Comparison of ENCODE assay signal across 39 cellular contexts in the genomic region with DNA sequence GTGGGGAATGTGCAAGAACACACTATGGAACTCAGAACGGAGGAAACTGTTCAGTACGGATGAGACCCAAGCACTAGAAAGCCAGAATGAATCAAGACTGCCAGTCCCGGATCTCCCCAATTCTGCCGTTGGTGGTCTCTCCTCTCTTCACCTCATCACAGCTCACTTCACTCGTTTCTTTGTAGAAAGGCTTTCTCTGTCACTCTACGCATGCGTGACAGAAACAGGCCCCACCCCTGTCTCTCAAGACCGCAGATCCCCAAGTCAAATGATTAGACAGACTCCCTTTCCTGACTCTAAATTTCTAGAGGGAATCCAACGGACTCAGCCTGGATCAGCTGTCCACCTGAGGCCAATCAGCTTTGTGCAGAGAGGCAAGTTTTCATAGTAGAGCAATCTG.
"Had no signal": no experiment of that assay in that cellular context is flagged by ENCODE, and none has a peak within 500 bp of the region (broad histone marks: within the 10 kb centered on the region; RNA-seq: fewer than 3 reads in every experiment).

No MANE protein-coding gene starts in this region.

- H3K27ac ChIP-seq: adrenal gland, ascending aorta, body of pancreas, brain microvascular endothelial cell, breast epithelium, cardiac muscle cell had no signal

- FAIRE-seq: astrocyte, bronchial epithelial cell had no signal

- H3K27me3 Mint-ChIP-seq: activated naive CD4-positive, alpha-beta T cell treated with anti-CD3 and anti-CD28 coated beads, Interleukin-2, amount 10 ng/mL, durations not matched to agents 7 days and 5 days; activated naive CD4-positive, alpha-beta T cell treated with anti-CD3 and anti-CD28 coated beads, Interleukin-2, amount 50 U/mL, for 24 hours; activated naive CD8-positive, alpha-beta T cell; activated naive CD8-positive, alpha-beta T cell treated with anti-CD3 and anti-CD28 coated beads for 36 hours; activated naive CD8-positive, alpha-beta T cell treated with anti-CD3 and anti-CD28 coated beads, Interleukin-2, amount 10 ng/mL, durations not matched to agents 7 days and 5 days; activated naive CD8-positive, alpha-beta T cell treated with anti-CD3 and anti-CD28 coated beads, Interleukin-2, amount 50 U/mL, for 24 hours; activated T-cell treated with anti-CD3 and anti-CD28 coated beads, Interleukin-2, amount 50 U/mL, for 24 hours; brain; central memory CD8-positive, alpha-beta T cell had no signal

- H3K4me1 ChIP-seq: adrenal gland, ascending aorta, breast epithelium had no signal

- H3K4me1 Mint-ChIP-seq: activated naive CD4-positive, alpha-beta T cell treated with anti-CD3 and anti-CD28 coated beads, Interleukin-2, amount 10 ng/mL, durations not matched to agents 7 days and 5 days; activated naive CD4-positive, alpha-beta T cell treated with anti-CD3 and anti-CD28 coated beads, Interleukin-2, amount 50 U/mL, for 24 hours; activated naive CD8-positive, alpha-beta T cell treated with anti-CD3 and anti-CD28 coated beads for 36 hours; activated naive CD8-positive, alpha-beta T cell treated with anti-CD3 and anti-CD28 coated beads, Interleukin-2, amount 10 ng/mL, durations not matched to agents 7 days and 5 days; activated naive CD8-positive, alpha-beta T cell treated with anti-CD3 and anti-CD28 coated beads, Interleukin-2, amount 50 U/mL, for 24 hours; central memory CD8-positive, alpha-beta T cell had no signal

- DNase-seq: activated effector memory CD4-positive, alpha-beta T cell treated with anti-CD3 and anti-CD28 coated beads, Interleukin-2, amount 50 U/mL, for 16 hours; activated effector memory CD4-positive, alpha-beta T cell treated with Interleukin-2 at 50 U/mL for 16 hours; activated gamma-delta T cell; activated gamma-delta T cell treated with Interleukin-2 at 50 U/mL for 16 hours; activated naive CD4-positive, alpha-beta T cell; activated naive CD4-positive, alpha-beta T cell treated with anti-CD3 and anti-CD28 coated beads for 36 hours; activated naive CD4-positive, alpha-beta T cell treated with anti-CD3 and anti-CD28 coated beads, Interleukin-2, amount 10 ng/mL, durations not matched to agents 7 days and 5 days; activated naive CD4-positive, alpha-beta T cell treated with anti-CD3 and anti-CD28 coated beads, Interleukin-2, amount 50 U/mL, for 16 hours; activated naive CD4-positive, alpha-beta T cell treated with Interleukin-2 at 50 U/mL for 16 hours; activated naive CD8-positive, alpha-beta T cell treated with anti-CD3 and anti-CD28 coated beads for 36 hours; activated naive CD8-positive, alpha-beta T cell treated with anti-CD3 and anti-CD28 coated beads, Interleukin-2, amount 10 ng/mL, durations not matched to agents 7 days and 5 days; activated naive CD8-positive, alpha-beta T cell treated with anti-CD3 and anti-CD28 coated beads, Interleukin-2, amount 50 U/mL, for 24 hours; activated T-cell treated with anti-CD3 and anti-CD28 coated beads, Interleukin-2, amount 50 U/mL, for 1 hour; activated T-cell treated with anti-CD3 and anti-CD28 coated beads, Interleukin-2, amount 50 U/mL, for 24 hours; activated T-cell treated with anti-CD3 and anti-CD28 coated beads, Interleukin-2, amount 50 U/mL, for 4 hours; activated T-cell treated with anti-CD3 and anti-CD28 coated beads, Interleukin-2, amount 50 U/mL, for 48 hours; activated T-cell treated with anti-CD3 and anti-CD28 coated beads, Interleukin-2, amount 50 U/mL, for 72 hours; adrenal gland; amniotic stem cell; amygdala; anterior cingulate cortex; aorta; body of pancreas; brain microvascular endothelial cell; caudate nucleus; central memory CD4-positive, alpha-beta T cell; cerebellar nuclear complex had no signal

- H3K4me3 ChIP-seq: adrenal gland, ascending aorta, body of pancreas, breast epithelium, cardiac muscle cell had no signal

- H3K27me3 ChIP-seq: adrenal gland, ascending aorta, body of pancreas, brain microvascular endothelial cell, breast epithelium, cardiac muscle cell had no signal

- H3K27ac Mint-ChIP-seq: activated naive CD4-positive, alpha-beta T cell treated with anti-CD3 and anti-CD28 coated beads for 36 hours; activated naive CD4-positive, alpha-beta T cell treated with anti-CD3 and anti-CD28 coated beads, Interleukin-2, amount 10 ng/mL, durations not matched to agents 7 days and 5 days; activated naive CD4-positive, alpha-beta T cell treated with anti-CD3 and anti-CD28 coated beads, Interleukin-2, amount 50 U/mL, for 24 hours; activated naive CD4-positive, alpha-beta T cell treated with anti-CD3 and anti-CD28 coated beads, Interleukin-2, amount 50 U/mL, for 72 hours; activated naive CD8-positive, alpha-beta T cell; activated naive CD8-positive, alpha-beta T cell treated with anti-CD3 and anti-CD28 coated beads for 36 hours; activated naive CD8-positive, alpha-beta T cell treated with anti-CD3 and anti-CD28 coated beads, Interleukin-2, amount 10 ng/mL, durations not matched to agents 7 days and 5 days; activated naive CD8-positive, alpha-beta T cell treated with anti-CD3 and anti-CD28 coated beads, Interleukin-2, amount 50 U/mL, for 24 hours; activated T-cell treated with anti-CD3 and anti-CD28 coated beads, Interleukin-2, amount 50 U/mL, for 24 hours; activated T-cell treated with anti-CD3 and anti-CD28 coated beads, Interleukin-2, amount 50 U/mL, for 72 hours; activated T-helper 1 cell treated with anti-CD3 and anti-CD28 coated beads, Interleukin-12 subunit alpha, Interleukin-12 subunit beta, Interleukin-2, Interleukin-4 antibody, amounts not matched to agents 30 ng/mL and 10 ng/mL and 1 ng/mL, durations not matched to agents 14 hours and 24 hours and 36 hours; activated T-helper 2 cell treated with anti-CD3 and anti-CD28 coated beads, Interferon-gamma antibody, Interleukin-2, Interleukin-4, amounts not matched to agents 10 μg/mL and 5 μg/mL and 100 μg/mL, durations not matched to agents 14 hours and 24 hours and 36 hours had no signal

- H3K4me3 Mint-ChIP-seq: activated naive CD4-positive, alpha-beta T cell treated with anti-CD3 and anti-CD28 coated beads for 36 hours; activated naive CD4-positive, alpha-beta T cell treated with anti-CD3 and anti-CD28 coated beads, Interleukin-2, amount 10 ng/mL, durations not matched to agents 7 days and 5 days; activated naive CD4-positive, alpha-beta T cell treated with anti-CD3 and anti-CD28 coated beads, Interleukin-2, amount 50 U/mL, for 24 hours; activated naive CD8-positive, alpha-beta T cell; activated naive CD8-positive, alpha-beta T cell treated with anti-CD3 and anti-CD28 coated beads for 36 hours; activated naive CD8-positive, alpha-beta T cell treated with anti-CD3 and anti-CD28 coated beads, Interleukin-2, amount 10 ng/mL, durations not matched to agents 7 days and 5 days; activated naive CD8-positive, alpha-beta T cell treated with anti-CD3 and anti-CD28 coated beads, Interleukin-2, amount 50 U/mL, for 24 hours; activated T-cell treated with anti-CD3 and anti-CD28 coated beads, Interleukin-2, amount 50 U/mL, for 24 hours; activated T-cell treated with anti-CD3 and anti-CD28 coated beads, Interleukin-2, amount 50 U/mL, for 4 hours; activated T-cell treated with anti-CD3 and anti-CD28 coated beads, Interleukin-2, amount 50 U/mL, for 72 hours; activated T-helper 1 cell treated with anti-CD3 and anti-CD28 coated beads, Interleukin-12 subunit alpha, Interleukin-12 subunit beta, Interleukin-2, Interleukin-4 antibody, amounts not matched to agents 30 ng/mL and 10 ng/mL and 1 ng/mL, durations not matched to agents 14 hours and 24 hours and 36 hours; brain; central memory CD8-positive, alpha-beta T cell had no signal

- ATAC-seq: activated naive CD4-positive, alpha-beta T cell treated with anti-CD3 and anti-CD28 coated beads, Interleukin-2, amount 50 U/mL, for 72 hours; activated naive CD8-positive, alpha-beta T cell treated with anti-CD3 and anti-CD28 coated beads, Interleukin-2, amount 50 U/mL, for 24 hours; activated T-cell treated with anti-CD3 and anti-CD28 coated beads, Interleukin-2, amount 50 U/mL, for 4 hours; activated T-cell treated with anti-CD3 and anti-CD28 coated beads, Interleukin-2, amount 50 U/mL, for 72 hours; body of pancreas had no signal

- H3K9me3 ChIP-seq: adrenal gland, ascending aorta, body of pancreas, breast epithelium had no signal

- H3K9me3 Mint-ChIP-seq: activated naive CD4-positive, alpha-beta T cell treated with anti-CD3 and anti-CD28 coated beads for 36 hours; activated naive CD8-positive, alpha-beta T cell treated with anti-CD3 and anti-CD28 coated beads for 36 hours had no signal

- H3K36me3 ChIP-seq: adrenal gland, ascending aorta, brain microvascular endothelial cell, breast epithelium, cardiac muscle cell had no signal

- H3K36me3 Mint-ChIP-seq: activated naive CD4-positive, alpha-beta T cell treated with anti-CD3 and anti-CD28 coated beads, Interleukin-2, amount 10 ng/mL, durations not matched to agents 7 days and 5 days; activated naive CD4-positive, alpha-beta T cell treated with anti-CD3 and anti-CD28 coated beads, Interleukin-2, amount 50 U/mL, for 24 hours; activated naive CD4-positive, alpha-beta T cell treated with anti-CD3 and anti-CD28 coated beads, Interleukin-2, amount 50 U/mL, for 72 hours; activated naive CD8-positive, alpha-beta T cell; activated naive CD8-positive, alpha-beta T cell treated with anti-CD3 and anti-CD28 coated beads for 36 hours; activated naive CD8-positive, alpha-beta T cell treated with anti-CD3 and anti-CD28 coated beads, Interleukin-2, amount 10 ng/mL, durations not matched to agents 7 days and 5 days; brain had no signal
